In the genomic region with DNA sequence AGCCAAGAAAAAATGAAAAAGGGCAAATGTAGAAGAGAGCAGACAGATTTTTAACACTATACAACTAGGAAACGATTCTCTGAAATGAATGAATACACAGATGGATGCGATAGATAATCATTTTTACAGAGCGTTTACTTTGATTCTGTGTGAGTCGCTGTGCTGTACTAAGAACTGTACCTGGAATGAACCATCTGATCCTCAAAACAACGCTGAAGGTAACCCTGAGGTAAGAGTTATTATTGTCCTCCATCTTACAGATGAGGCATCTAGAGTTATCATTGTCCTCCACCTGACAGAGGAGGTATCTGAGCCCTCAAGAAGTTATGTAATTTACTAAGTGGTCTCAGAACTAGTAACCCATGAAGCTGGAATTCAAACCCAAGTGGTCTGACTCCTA, we compare ENCODE assay signal across 25 cellular contexts.
"Had no signal": no experiment of that assay in that cellular context is flagged by ENCODE, and none has a peak within 500 bp of the region (broad histone marks: within the 10 kb centered on the region; RNA-seq: fewer than 3 reads in every experiment).

No MANE protein-coding gene starts in this region.

- ATAC-seq: activated CD8-positive, alpha-beta T cell treated with anti-CD3 and anti-CD28 coated beads, Interleukin-2, amount 10 ng/mL, durations not matched to agents 7 days and 5 days; Panc1; SK-N-SH treated with all-trans-retinoic acid at 6 μM for 48 hours; T-cell had no signal

- H3K4me3 ChIP-seq: ascending aorta, cardiac muscle cell had no signal

- H3K27ac ChIP-seq: ascending aorta, cardiac muscle cell had no signal

- H3K36me3 ChIP-seq: ascending aorta, cardiac muscle cell had no signal

- H3K27me3 ChIP-seq: ascending aorta, cardiac muscle cell had no signal

- H3K4me1 Mint-ChIP-seq: activated CD4-positive, alpha-beta T cell treated with anti-CD3 and anti-CD28 coated beads, Interleukin-2, amount 10 ng/mL, durations not matched to agents 7 days and 5 days; activated naive CD4-positive, alpha-beta T cell treated with anti-CD3 and anti-CD28 coated beads, Interleukin-2, amount 10 ng/mL, durations not matched to agents 7 days and 5 days had no signal

- H3K36me3 Mint-ChIP-seq: activated naive CD4-positive, alpha-beta T cell treated with anti-CD3 and anti-CD28 coated beads, Interleukin-2, amount 10 ng/mL, durations not matched to agents 7 days and 5 days had no signal

- DNase-seq: activated CD4-positive, alpha-beta T cell treated with anti-CD3 and anti-CD28 coated beads for 1 hour; activated CD4-positive, alpha-beta T cell treated with anti-CD3 and anti-CD28 coated beads, Interleukin-2, amount 10 ng/mL, durations not matched to agents 7 days and 5 days; activated CD4-positive, alpha-beta T cell treated with anti-CD3 and anti-CD28 coated beads, Interleukin-2, amount 50 U/mL, for 48 hours; activated CD8-positive, alpha-beta T cell treated with anti-CD3 and anti-CD28 coated beads, Interleukin-2, amount 10 ng/mL, durations not matched to agents 7 days and 5 days; activated gamma-delta T cell treated with Interleukin-2 at 50 U/mL for 16 hours; activated naive CD4-positive, alpha-beta T cell treated with anti-CD3 and anti-CD28 coated beads, Interleukin-2, amount 10 ng/mL, durations not matched to agents 7 days and 5 days; activated naive CD8-positive, alpha-beta T cell treated with anti-CD3 and anti-CD28 coated beads for 36 hours; amygdala; KG1; MM.1S; MV-4-11; NCI-H1092; NCI-H1436 treated with DMSO at 0.1 percent for 48 hours; NCI-H1694 treated with DMSO at 0.1 percent for 48 hours; NCI-H2029; NCI-H345; NCI-H524 treated with DMSO at 0.1 percent for 48 hours; SHP77 treated with DMSO at 0.1 percent for 48 hours; T-cell; T-helper 9 cell had no signal

- H3K27ac Mint-ChIP-seq: activated CD4-positive, alpha-beta T cell treated with anti-CD3 and anti-CD28 coated beads, Interleukin-2, amount 10 ng/mL, durations not matched to agents 7 days and 5 days; activated CD8-positive, alpha-beta T cell treated with anti-CD3 and anti-CD28 coated beads, Interleukin-2, amount 10 ng/mL, durations not matched to agents 7 days and 5 days; activated naive CD4-positive, alpha-beta T cell treated with anti-CD3 and anti-CD28 coated beads, Interleukin-2, amount 10 ng/mL, durations not matched to agents 7 days and 5 days; activated naive CD8-positive, alpha-beta T cell treated with anti-CD3 and anti-CD28 coated beads for 36 hours; T-cell had no signal

- H3K27me3 Mint-ChIP-seq: activated CD4-positive, alpha-beta T cell treated with anti-CD3 and anti-CD28 coated beads, Interleukin-2, amount 10 ng/mL, durations not matched to agents 7 days and 5 days; activated naive CD4-positive, alpha-beta T cell treated with anti-CD3 and anti-CD28 coated beads, Interleukin-2, amount 10 ng/mL, durations not matched to agents 7 days and 5 days; activated naive CD8-positive, alpha-beta T cell treated with anti-CD3 and anti-CD28 coated beads for 36 hours; central memory CD8-positive, alpha-beta T cell; T-cell had no signal

- H3K4me3 Mint-ChIP-seq: activated CD4-positive, alpha-beta T cell treated with anti-CD3 and anti-CD28 coated beads, Interleukin-2, amount 10 ng/mL, durations not matched to agents 7 days and 5 days; activated CD8-positive, alpha-beta T cell treated with anti-CD3 and anti-CD28 coated beads, Interleukin-2, amount 10 ng/mL, durations not matched to agents 7 days and 5 days; activated naive CD4-positive, alpha-beta T cell treated with anti-CD3 and anti-CD28 coated beads, Interleukin-2, amount 10 ng/mL, durations not matched to agents 7 days and 5 days; activated naive CD8-positive, alpha-beta T cell treated with anti-CD3 and anti-CD28 coated beads for 36 hours; central memory CD8-positive, alpha-beta T cell; T-cell had no signal

- H3K9me3 Mint-ChIP-seq: central memory CD8-positive, alpha-beta T cell had no signal
